Comparison of ENCODE assay signal across 1 cellular context in the genomic region with DNA sequence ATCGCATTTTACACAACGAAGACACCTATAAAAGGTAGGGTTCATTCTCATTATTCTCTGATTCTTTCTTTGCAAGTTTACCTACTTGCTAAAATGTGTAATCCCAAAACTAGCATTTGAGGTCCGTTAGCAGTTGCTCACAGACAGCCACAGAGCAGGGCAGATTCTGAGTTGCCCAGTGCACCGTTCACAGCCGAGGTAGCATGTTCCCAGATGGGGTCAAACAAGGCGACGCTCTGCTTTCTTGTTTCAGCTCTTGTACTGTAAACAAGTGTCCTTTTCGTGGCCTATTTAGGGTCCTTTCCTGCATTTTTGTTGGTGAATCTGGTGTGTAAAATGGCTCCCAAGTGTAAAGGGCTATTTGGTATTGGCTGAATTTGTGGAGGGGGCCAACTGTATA.
TF ChIP-seq lines count a peak whose summit lies in the region.

No MANE protein-coding gene starts in this region.

TF ChIP-seq in K562, 482 proteins besides CTCF, POLR2A, EP300 and RAD21:
- TF ChIP-seq ZNF175 (CRISPR knock-in tag; IDR thresholded peaks at IDR 0.05; ENCODE audit: low read depth): no peak
- TF ChIP-seq FOXP1 (CRISPR knock-in tag; IDR thresholded peaks at IDR 0.05): no peak
- TF ChIP-seq JUND (IDR thresholded peaks at IDR 0.05; ENCODE audit: borderline replicate concordance, low read depth, low read length): no peak
- no peak for TF ChIP-seq JUND (tag; IDR thresholded peaks at IDR 0.05; ENCODE audit: borderline replicate concordance, low read depth, low read length)
- no peak for TF ChIP-seq KDM1A (IDR thresholded peaks at IDR 0.05)
- TF ChIP-seq, protein P1, sequence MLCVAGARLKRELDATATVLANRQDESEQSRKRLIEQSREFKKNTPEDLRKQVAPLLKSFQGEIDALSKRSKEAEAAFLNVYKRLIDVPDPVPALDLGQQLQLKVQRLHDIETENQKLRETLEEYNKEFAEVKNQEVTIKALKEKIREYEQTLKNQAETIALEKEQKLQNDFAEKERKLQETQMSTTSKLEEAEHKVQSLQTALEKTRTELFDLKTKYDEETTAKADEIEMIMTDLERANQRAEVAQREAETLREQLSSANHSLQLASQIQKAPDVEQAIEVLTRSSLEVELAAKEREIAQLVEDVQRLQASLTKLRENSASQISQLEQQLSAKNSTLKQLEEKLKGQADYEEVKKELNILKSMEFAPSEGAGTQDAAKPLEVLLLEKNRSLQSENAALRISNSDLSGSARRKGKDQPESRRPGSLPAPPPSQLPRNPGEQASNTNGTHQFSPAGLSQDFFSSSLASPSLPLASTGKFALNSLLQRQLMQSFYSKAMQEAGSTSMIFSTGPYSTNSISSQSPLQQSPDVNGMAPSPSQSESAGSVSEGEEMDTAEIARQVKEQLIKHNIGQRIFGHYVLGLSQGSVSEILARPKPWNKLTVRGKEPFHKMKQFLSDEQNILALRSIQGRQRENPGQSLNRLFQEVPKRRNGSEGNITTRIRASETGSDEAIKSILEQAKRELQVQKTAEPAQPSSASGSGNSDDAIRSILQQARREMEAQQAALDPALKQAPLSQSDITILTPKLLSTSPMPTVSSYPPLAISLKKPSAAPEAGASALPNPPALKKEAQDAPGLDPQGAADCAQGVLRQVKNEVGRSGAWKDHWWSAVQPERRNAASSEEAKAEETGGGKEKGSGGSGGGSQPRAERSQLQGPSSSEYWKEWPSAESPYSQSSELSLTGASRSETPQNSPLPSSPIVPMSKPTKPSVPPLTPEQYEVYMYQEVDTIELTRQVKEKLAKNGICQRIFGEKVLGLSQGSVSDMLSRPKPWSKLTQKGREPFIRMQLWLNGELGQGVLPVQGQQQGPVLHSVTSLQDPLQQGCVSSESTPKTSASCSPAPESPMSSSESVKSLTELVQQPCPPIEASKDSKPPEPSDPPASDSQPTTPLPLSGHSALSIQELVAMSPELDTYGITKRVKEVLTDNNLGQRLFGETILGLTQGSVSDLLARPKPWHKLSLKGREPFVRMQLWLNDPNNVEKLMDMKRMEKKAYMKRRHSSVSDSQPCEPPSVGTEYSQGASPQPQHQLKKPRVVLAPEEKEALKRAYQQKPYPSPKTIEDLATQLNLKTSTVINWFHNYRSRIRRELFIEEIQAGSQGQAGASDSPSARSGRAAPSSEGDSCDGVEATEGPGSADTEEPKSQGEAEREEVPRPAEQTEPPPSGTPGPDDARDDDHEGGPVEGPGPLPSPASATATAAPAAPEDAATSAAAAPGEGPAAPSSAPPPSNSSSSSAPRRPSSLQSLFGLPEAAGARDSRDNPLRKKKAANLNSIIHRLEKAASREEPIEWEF (CRISPR knock-in tag; IDR thresholded peaks at IDR 0.05): no peak
- no peak for TF ChIP-seq ZC3H8 (IDR thresholded peaks at IDR 0.05)
- no peak for TF ChIP-seq RCOR1 (IDR thresholded peaks at IDR 0.05; ENCODE audit: borderline replicate concordance in 1 of 2, low read depth in 2 of 2, low read length in 2 of 2)
- no peak for TF ChIP-seq SMAD2 (IDR thresholded peaks at IDR 0.05; ENCODE audit: low read depth, low read length)
- TF ChIP-seq, protein P2, sequence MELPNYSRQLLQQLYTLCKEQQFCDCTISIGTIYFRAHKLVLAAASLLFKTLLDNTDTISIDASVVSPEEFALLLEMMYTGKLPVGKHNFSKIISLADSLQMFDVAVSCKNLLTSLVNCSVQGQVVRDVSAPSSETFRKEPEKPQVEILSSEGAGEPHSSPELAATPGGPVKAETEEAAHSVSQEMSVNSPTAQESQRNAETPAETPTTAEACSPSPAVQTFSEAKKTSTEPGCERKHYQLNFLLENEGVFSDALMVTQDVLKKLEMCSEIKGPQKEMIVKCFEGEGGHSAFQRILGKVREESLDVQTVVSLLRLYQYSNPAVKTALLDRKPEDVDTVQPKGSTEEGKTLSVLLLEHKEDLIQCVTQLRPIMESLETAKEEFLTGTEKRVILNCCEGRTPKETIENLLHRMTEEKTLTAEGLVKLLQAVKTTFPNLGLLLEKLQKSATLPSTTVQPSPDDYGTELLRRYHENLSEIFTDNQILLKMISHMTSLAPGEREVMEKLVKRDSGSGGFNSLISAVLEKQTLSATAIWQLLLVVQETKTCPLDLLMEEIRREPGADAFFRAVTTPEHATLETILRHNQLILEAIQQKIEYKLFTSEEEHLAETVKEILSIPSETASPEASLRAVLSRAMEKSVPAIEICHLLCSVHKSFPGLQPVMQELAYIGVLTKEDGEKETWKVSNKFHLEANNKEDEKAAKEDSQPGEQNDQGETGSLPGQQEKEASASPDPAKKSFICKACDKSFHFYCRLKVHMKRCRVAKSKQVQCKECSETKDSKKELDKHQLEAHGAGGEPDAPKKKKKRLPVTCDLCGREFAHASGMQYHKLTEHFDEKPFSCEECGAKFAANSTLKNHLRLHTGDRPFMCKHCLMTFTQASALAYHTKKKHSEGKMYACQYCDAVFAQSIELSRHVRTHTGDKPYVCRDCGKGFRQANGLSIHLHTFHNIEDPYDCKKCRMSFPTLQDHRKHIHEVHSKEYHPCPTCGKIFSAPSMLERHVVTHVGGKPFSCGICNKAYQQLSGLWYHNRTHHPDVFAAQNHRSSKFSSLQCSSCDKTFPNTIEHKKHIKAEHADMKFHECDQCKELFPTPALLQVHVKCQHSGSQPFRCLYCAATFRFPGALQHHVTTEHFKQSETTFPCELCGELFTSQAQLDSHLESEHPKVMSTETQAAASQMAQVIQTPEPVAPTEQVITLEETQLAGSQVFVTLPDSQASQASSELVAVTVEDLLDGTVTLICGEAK (IDR thresholded peaks at IDR 0.05): no peak
- TF ChIP-seq, protein P2 (CRISPR knock-in tag; IDR thresholded peaks at IDR 0.05): no peak
- no peak for TF ChIP-seq ZBTB17 (CRISPR knock-in tag; IDR thresholded peaks at IDR 0.05)
- TF ChIP-seq, protein P3, sequence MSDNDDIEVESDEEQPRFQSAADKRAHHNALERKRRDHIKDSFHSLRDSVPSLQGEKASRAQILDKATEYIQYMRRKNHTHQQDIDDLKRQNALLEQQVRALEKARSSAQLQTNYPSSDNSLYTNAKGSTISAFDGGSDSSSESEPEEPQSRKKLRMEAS (CRISPR knock-in tag; IDR thresholded peaks at IDR 0.05): no peak
- TF ChIP-seq, protein P4, sequence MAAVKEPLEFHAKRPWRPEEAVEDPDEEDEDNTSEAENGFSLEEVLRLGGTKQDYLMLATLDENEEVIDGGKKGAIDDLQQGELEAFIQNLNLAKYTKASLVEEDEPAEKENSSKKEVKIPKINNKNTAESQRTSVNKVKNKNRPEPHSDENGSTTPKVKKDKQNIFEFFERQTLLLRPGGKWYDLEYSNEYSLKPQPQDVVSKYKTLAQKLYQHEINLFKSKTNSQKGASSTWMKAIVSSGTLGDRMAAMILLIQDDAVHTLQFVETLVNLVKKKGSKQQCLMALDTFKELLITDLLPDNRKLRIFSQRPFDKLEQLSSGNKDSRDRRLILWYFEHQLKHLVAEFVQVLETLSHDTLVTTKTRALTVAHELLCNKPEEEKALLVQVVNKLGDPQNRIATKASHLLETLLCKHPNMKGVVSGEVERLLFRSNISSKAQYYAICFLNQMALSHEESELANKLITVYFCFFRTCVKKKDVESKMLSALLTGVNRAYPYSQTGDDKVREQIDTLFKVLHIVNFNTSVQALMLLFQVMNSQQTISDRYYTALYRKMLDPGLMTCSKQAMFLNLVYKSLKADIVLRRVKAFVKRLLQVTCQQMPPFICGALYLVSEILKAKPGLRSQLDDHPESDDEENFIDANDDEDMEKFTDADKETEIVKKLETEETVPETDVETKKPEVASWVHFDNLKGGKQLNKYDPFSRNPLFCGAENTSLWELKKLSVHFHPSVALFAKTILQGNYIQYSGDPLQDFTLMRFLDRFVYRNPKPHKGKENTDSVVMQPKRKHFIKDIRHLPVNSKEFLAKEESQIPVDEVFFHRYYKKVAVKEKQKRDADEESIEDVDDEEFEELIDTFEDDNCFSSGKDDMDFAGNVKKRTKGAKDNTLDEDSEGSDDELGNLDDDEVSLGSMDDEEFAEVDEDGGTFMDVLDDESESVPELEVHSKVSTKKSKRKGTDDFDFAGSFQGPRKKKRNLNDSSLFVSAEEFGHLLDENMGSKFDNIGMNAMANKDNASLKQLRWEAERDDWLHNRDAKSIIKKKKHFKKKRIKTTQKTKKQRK (IDR thresholded peaks at IDR 0.05; ENCODE audit: borderline replicate concordance, low read depth, low read length): no peak
- TF ChIP-seq BRD9 (IDR thresholded peaks at IDR 0.05; ENCODE audit: low read depth, partially characterized antibody): no peak
